9 cellular contexts compared by ENCODE assay signal in the genomic region with DNA sequence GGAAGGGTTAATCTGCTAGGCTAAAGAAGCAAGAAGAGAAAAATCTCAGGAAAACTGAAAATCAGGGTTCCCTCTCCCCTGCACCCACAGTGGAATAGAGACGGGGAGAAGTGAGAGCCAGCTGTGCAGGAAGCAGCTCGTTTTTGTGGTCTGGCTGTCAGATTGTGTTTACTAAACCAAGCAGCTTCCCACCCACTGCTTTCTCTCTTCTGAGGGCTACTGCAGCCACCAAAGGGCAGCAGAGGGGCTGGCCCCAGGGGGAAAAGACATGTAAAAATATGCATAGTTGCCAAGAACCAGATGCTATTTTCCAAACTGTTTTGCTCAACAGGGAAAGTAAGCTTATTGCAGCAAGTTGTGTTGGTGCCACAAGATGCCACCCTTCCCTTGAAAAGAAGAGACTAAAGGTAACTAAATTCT.
DNase-seq lines count a peak whose midpoint lies in the region; ATAC-seq, FAIRE-seq and TF ChIP-seq lines count a peak whose summit lies in the region.
"Had no signal": no experiment of that assay in that cellular context is flagged by ENCODE, and none has a peak within 500 bp of the region (broad histone marks: within the 10 kb centered on the region; RNA-seq: fewer than 3 reads in every experiment).

No MANE protein-coding gene starts in this region.

- no peak overlapping the region for H3K18ac ChIP-seq in H1 (ENCODE audit: extremely low read depth, low read length)

- no peaks in the 10 kb centered on the region for H3K36me3 ChIP-seq in H1 (ENCODE audit: control insufficient read depth in 2 of 4, insufficient read depth in 4 of 4, low read length in 3 of 4)
- H3K36me3 ChIP-seq: cardiac muscle cell had no signal

- CTCF ChIA-PET in H1 (lab: Charles Lee; ENCODE audit: partially characterized antibody): interaction anchor here (0.6 to 3.5 kb wide), 5 partner anchors 13 to 70 kb away, joined by 3 to 16 read pairs (median 3); no protein-coding TSS in a partner anchor

- no peak for FAIRE-seq in H1 (lab: Jason Lieb, UNC)
- FAIRE-seq in H54 (lab: Jason Lieb, UNC): no peak

- peaks cover 0 to 23% of the 10 kb centered on the region in 2 donors for H3K27me3 Mint-ChIP-seq in effector memory CD8-positive, alpha-beta T cell

- H3K79me2 ChIP-seq in H1 (ENCODE audit: control insufficient read depth in 1 of 2, insufficient read depth in 2 of 2, low read length in 2 of 2): no peaks in the 10 kb centered on the region

- H3K4me3 ChIP-seq in H1 (ENCODE audit: extremely low read depth in 1 of 4, insufficient read depth in 2 of 4, low read depth in 3 of 4, low read length in 4 of 4): no peak overlapping the region
- H3K4me3 ChIP-seq: cardiac muscle cell had no signal

- no peak overlapping the region for H3K56ac ChIP-seq in H1 (replicated peaks; ENCODE audit: insufficient read length, low read depth, low read length)

- no peak overlapping the region for H2BK5ac ChIP-seq in H1 (ENCODE audit: low read depth, low read length)

- TF ChIP-seq CTCF in H1 (IDR thresholded peaks at IDR 0.05; ENCODE audit: control extremely low read depth in 1 of 3, insufficient read depth in 1 of 3, low read depth in 1 of 3, low read length in 3 of 3): peak in 2 of 3 experiments; percentile 18 to 19; a peak in 2 of 4 replicates

- no peak overlapping the region for H3K23ac ChIP-seq in H1 (ENCODE audit: insufficient read length)

- no peak overlapping the region for H2BK12ac ChIP-seq in H1 (ENCODE audit: low read depth, low read length)

- no peaks in the 10 kb centered on the region for H4K20me1 ChIP-seq in H1 (replicated peaks in 1 of 2; ENCODE audit: control insufficient read depth in 1 of 2, insufficient read depth in 2 of 2, low read length in 2 of 2)

- H2BK20ac ChIP-seq in H1 (ENCODE audit: low read length): no peak overlapping the region

- DNase-seq in DMS 273 (lab: John Stamatoyannopoulos, UW; ENCODE audit: unreplicated experiment): peak; percentile 82
- no peak for DNase-seq in H1 (ENCODE audit: low read depth in 1 of 2, low spot score in 2 of 2)
- no peak for DNase-seq in H54 (ENCODE audit: insufficient read length, low spot score)
- no peak for DNase-seq in effector memory CD8-positive, alpha-beta T cell
- DNase-seq in ureter (ENCODE audit: low spot score): no peak

- no peak overlapping the region for H2AFZ ChIP-seq in H1 (ENCODE audit: low read length)

- H2AK5ac ChIP-seq in H1 (ENCODE audit: low read depth, low read length): no peak overlapping the region

- H4K8ac ChIP-seq in H1 (ENCODE audit: extremely low read depth, insufficient read depth, low read length): no peak overlapping the region

- no peak overlapping the region for H4K91ac ChIP-seq in H1 (replicated peaks; ENCODE audit: insufficient read length, low read length)

- no peak overlapping the region for H3K9ac ChIP-seq in H1 (replicated peaks in 1 of 4; ENCODE audit: extremely low read depth in 1 of 4, low read depth in 3 of 4, low read length in 3 of 4)

- no peaks in the 10 kb centered on the region for H3K9me3 Mint-ChIP-seq in effector memory CD8-positive, alpha-beta T cell

- peaks cover 0 to 11% (median 2%) of the 10 kb centered on the region in 4 experiments; a peak in 2 of 7 replicates for H3K4me1 ChIP-seq in H1 (replicated peaks in 1 of 4; ENCODE audit: control insufficient read depth in 3 of 4, insufficient read depth in 4 of 4, low read length in 3 of 4)

- no peaks in the 10 kb centered on the region for H3K79me1 ChIP-seq in H1 (ENCODE audit: low read depth, low read length)

- no peaks in the 10 kb centered on the region for H3K23me2 ChIP-seq in H1 (ENCODE audit: low read depth, low read length)

- H3K4me3 Mint-ChIP-seq in effector memory CD8-positive, alpha-beta T cell: no peak overlapping the region

- H3K9me3 ChIP-seq in H1 (ENCODE audit: insufficient read depth in 2 of 2, low read depth in 1 of 2, low read length in 1 of 2): no peaks in the 10 kb centered on the region

- no peak overlapping the region for H2BK120ac ChIP-seq in H1 (replicated peaks; ENCODE audit: low read depth, low read length)

- no peak overlapping the region for H3K27ac Mint-ChIP-seq in effector memory CD8-positive, alpha-beta T cell

- H3K36me3 Mint-ChIP-seq in effector memory CD8-positive, alpha-beta T cell (ENCODE audit: insufficient read depth): no peaks in the 10 kb centered on the region

- TF ChIP-seq RAD21 in H1 (IDR thresholded peaks at IDR 0.05 in 1 of 2, conservative IDR thresholded peaks at IDR 0.05 in 1 of 2; ENCODE audit: low read depth in 2 of 2, low read length in 2 of 2): peak; percentile 32 to 45; a peak in 3 of 4 replicates

- H3K4ac ChIP-seq in H1 (replicated peaks; ENCODE audit: insufficient read length, low read depth, low read length): no peak overlapping the region

- no peak overlapping the region for H3K4me2 ChIP-seq in H1 (ENCODE audit: insufficient read depth in 1 of 2, low read depth in 2 of 2, low read length in 2 of 2)

- no peak overlapping the region for H3K27ac ChIP-seq in H1 (ENCODE audit: low read depth, low read length)
- H3K27ac ChIP-seq: cardiac muscle cell had no signal

- no peak overlapping the region for H2BK15ac ChIP-seq in H1 (ENCODE audit: low read length)

- H3K4me1 Mint-ChIP-seq in effector memory CD8-positive, alpha-beta T cell (ENCODE audit: low read depth in 2 of 2): no peaks in the 10 kb centered on the region

- peak; percentile 85 for ATAC-seq in GM19463 (IDR thresholded peaks at IDR 0.05; ENCODE audit: unreplicated experiment)
- peak; percentile 93 for ATAC-seq in HG03469 (IDR thresholded peaks at IDR 0.05; ENCODE audit: unreplicated experiment)
- no peak for ATAC-seq in effector memory CD8-positive, alpha-beta T cell (replicated peaks)
- ATAC-seq in activated CD4-positive, CD25-positive, alpha-beta regulatory T cell treated with anti-CD3 and anti-CD28 coated beads, Interleukin-2, amount 50 U/mL, for 24 hours: no peak

- TF ChIP-seq EP300 in H1 (IDR thresholded peaks at IDR 0.05; ENCODE audit: borderline replicate concordance in 1 of 2, low read depth in 2 of 2, low read length in 2 of 2): no peak

- 21% methylated on average over 2 of the region's 2 CpGs; no CpG with 5 or more reads in 1 of the 2 experiments for WGBS in H1 (ENCODE audit: extremely low coverage in 1 of 2, insufficient coverage in 1 of 2, insufficient read length in 1 of 2, insufficient replicate concordance in 2 of 2, low coverage in 1 of 2, low lambda C conversion rate in 2 of 2, missing lambda C conversion rate in 1 of 2), 2 experiments

- POLR2A ChIA-PET in H1 (lab: Charles Lee; ENCODE audit: partially characterized antibody): no interaction called here

- H3K27me3 ChIP-seq in H1 (replicated peaks in 1 of 4; ENCODE audit: control insufficient read depth in 3 of 4, extremely low read depth in 1 of 4, insufficient read depth in 3 of 4, low read length in 3 of 4): no peaks in the 10 kb centered on the region
- H3K27me3 ChIP-seq: cardiac muscle cell had no signal

- no peak overlapping the region for H4K5ac ChIP-seq in H1 (ENCODE audit: insufficient read length, low read depth, low read length)

- no peak overlapping the region for H3K14ac ChIP-seq in H1 (ENCODE audit: insufficient read length)

- no peak for TF ChIP-seq POLR2A in H1 (IDR thresholded peaks at IDR 0.05; ENCODE audit: control extremely low read depth in 1 of 2, low read depth in 2 of 2, low read length in 2 of 2)
- no peak for TF ChIP-seq POLR2A in H54 (IDR thresholded peaks at IDR 0.05; ENCODE audit: low read depth, low read length)

TF ChIP-seq in H1, 55 proteins besides CTCF, POLR2A, EP300 and RAD21:
- TF ChIP-seq SIN3A (conservative IDR thresholded peaks at IDR 0.05 in 1 of 2, IDR thresholded peaks at IDR 0.05 in 1 of 2; ENCODE audit: low read depth in 1 of 2, low read length in 2 of 2) (peak in 1 of 2 experiments; percentile 63; a peak in 1 of 4 replicates), HDAC2 (IDR thresholded peaks at IDR 0.05; ENCODE audit: borderline replicate concordance in 1 of 2, low read depth in 2 of 2, low read length in 2 of 2) (0 out of 4 replicates have a peak, but pooled peaks of 1 of the 2 experiments have one; percentile 26), GTF2F1 (IDR thresholded peaks at IDR 0.05; ENCODE audit: borderline replicate concordance, low read depth, low read length) (no peak), TAF1 (IDR thresholded peaks at IDR 0.05; ENCODE audit: low read depth, low read length) (no peak)

Comparison
In these comparisons a context has a peak if more than half of its experiments do, and no peak if none do; other contexts are left out.
1. ATAC-seq: peak in GM19463 (single experiment) and HG03469 (single experiment); none in effector memory CD8-positive, alpha-beta T cell (single experiment) and activated CD4-positive, CD25-positive, alpha-beta regulatory T cell treated with anti-CD3 and anti-CD28 coated beads, Interleukin-2, amount 50 U/mL, for 24 hours (0 of 2).